Comparison of ENCODE assay signal across 17 cellular contexts in the genomic region with DNA sequence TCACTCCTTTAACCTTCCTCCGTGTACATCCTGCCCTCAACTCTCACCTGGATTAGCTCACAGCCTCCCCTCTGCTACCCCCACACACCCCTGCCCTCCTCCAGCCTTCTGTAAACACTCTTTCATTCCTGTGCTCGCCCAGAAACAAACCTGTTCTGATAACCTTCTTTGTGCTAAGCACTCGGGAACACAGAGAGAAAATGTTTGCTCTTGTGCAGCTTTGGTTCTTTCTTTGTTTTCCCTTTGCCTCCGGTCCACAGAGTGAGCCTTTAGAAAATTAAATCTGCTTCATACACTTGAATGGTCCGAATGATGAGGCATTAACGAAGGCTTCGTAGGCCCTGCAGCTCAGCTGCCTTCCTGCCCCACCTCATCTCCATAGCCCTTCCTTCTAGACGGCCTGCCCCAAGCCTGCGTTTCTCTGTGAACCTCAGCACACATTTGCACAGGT. TPM values are rescaled to one million over a fixed set of nuclear protein-coding genes. Genes with fewer than 3 reads are reported as not detected.
DNase-seq lines count a peak whose midpoint lies in the region; ATAC-seq and TF ChIP-seq lines count a peak whose summit lies in the region.
"Had no signal": no experiment of that assay in that cellular context is flagged by ENCODE, and none has a peak within 500 bp of the region (broad histone marks: within the 10 kb centered on the region; RNA-seq: fewer than 3 reads in every experiment).

No MANE protein-coding gene starts in this region.

- H3K4me3 ChIP-seq in parathyroid adenoma (ENCODE audit: low read depth, low read length) = no peak overlapping the region
- H3K4me3 ChIP-seq: esophagus muscularis mucosa had no signal

- peak overlapping the region; percentile 53 for H2AFZ ChIP-seq in parathyroid adenoma

- no peak overlapping the region for H3K9ac ChIP-seq in parathyroid adenoma
- H3K9ac ChIP-seq: KMS-11 had no signal

- no peaks in the 10 kb centered on the region for H3K4me1 ChIP-seq in parathyroid adenoma
- H3K4me1 ChIP-seq: esophagus muscularis mucosa had no signal

- DNase-seq in DMS53 (lab: John Stamatoyannopoulos, UW) (peak; percentile 85), NCI-H345 treated with DMSO at 0.1 percent for 48 hours (lab: John Stamatoyannopoulos, UW; ENCODE audit: unreplicated experiment) (peak; percentile 4), iPS-NIHi7 (ENCODE audit: extremely low spot score) (peak; percentile 14), NCI-H1105 treated with DMSO at 0.1 percent for 48 hours (lab: John Stamatoyannopoulos, UW) (no peak), iPS-NIHi11 (ENCODE audit: low spot score) (no peak), T-cell (no peak)
- DNase-seq: activated B cell treated with CpG ODN at 0.5 μM for 24 hours, activated gamma-delta T cell, glutamatergic neuron, kidney glomerular epithelial cell, NCI-H1694, NCI-H82 had no signal

- POLR2A ChIA-PET in T-cell (lab: Charles Lee) = no interaction called here

- peaks cover 0 to 2% (median 0%) of the 10 kb centered on the region in 3 donors for H3K9me3 Mint-ChIP-seq in T-cell

- H3K36me3 Mint-ChIP-seq in T-cell = no peaks in the 10 kb centered on the region

- no peak for TF ChIP-seq CTCF in parathyroid adenoma (IDR thresholded peaks at IDR 0.05)

- H3K9me3 ChIP-seq in parathyroid adenoma (ENCODE audit: control insufficient read depth, low read length) = no peaks in the 10 kb centered on the region

- H3K27ac Mint-ChIP-seq in T-cell = no peak overlapping the region
- H3K27ac Mint-ChIP-seq: activated B cell treated with CpG ODN at 0.5 μM for 24 hours; stimulated activated naive CD8-positive, alpha-beta T cell treated with anti-CD3 and anti-CD28 coated beads, Interleukin-15, Interleukin-2, amounts not matched to agents 100 ng/mL and 50 ng/mL, for 24 hours had no signal

- H3K27me3 Mint-ChIP-seq in T-cell = no peaks in the 10 kb centered on the region
- H3K27me3 Mint-ChIP-seq: activated B cell treated with CpG ODN at 0.5 μM for 24 hours; stimulated activated naive CD8-positive, alpha-beta T cell treated with anti-CD3 and anti-CD28 coated beads, Interleukin-15, Interleukin-2, amounts not matched to agents 100 ng/mL and 50 ng/mL, for 24 hours had no signal

- no peaks in the 10 kb centered on the region for H3K4me1 Mint-ChIP-seq in T-cell
- H3K4me1 Mint-ChIP-seq: activated B cell treated with CpG ODN at 0.5 μM for 24 hours had no signal

- CTCF ChIA-PET in T-cell (lab: Charles Lee) = interaction anchor here in 1 of 2 donors (1.0 to 1.5 kb wide), 2 partner anchors 11 to 131 kb away, joined by 3 to 4 read pairs; no protein-coding TSS in a partner anchor

- ATAC-seq in HG02973 (IDR thresholded peaks at IDR 0.05; ENCODE audit: unreplicated experiment) (no peak), T-cell (replicated peaks in 1 of 4) (no peak)

- H3K27me3 ChIP-seq in parathyroid adenoma (ENCODE audit: control insufficient read depth, insufficient read depth, low read length) = no peaks in the 10 kb centered on the region
- H3K27me3 ChIP-seq: esophagus muscularis mucosa had no signal

- H3K4me3 Mint-ChIP-seq in T-cell = no peak overlapping the region
- H3K4me3 Mint-ChIP-seq: activated B cell treated with CpG ODN at 0.5 μM for 24 hours; stimulated activated naive CD8-positive, alpha-beta T cell treated with anti-CD3 and anti-CD28 coated beads, Interleukin-15, Interleukin-2, amounts not matched to agents 100 ng/mL and 50 ng/mL, for 24 hours had no signal

- H3K4me2 ChIP-seq in parathyroid adenoma (ENCODE audit: low read length) = no peak overlapping the region
- H3K4me2 ChIP-seq: KMS-11 had no signal

- no peaks in the 10 kb centered on the region for H3K79me2 ChIP-seq in parathyroid adenoma

- H3K27ac ChIP-seq in parathyroid adenoma = no peak overlapping the region
- H3K27ac ChIP-seq: esophagus muscularis mucosa, KMS-11 had no signal

- H3K36me3 ChIP-seq in parathyroid adenoma (ENCODE audit: control insufficient read depth, insufficient read depth, low read length) = no peaks in the 10 kb centered on the region
- H3K36me3 ChIP-seq: esophagus muscularis mucosa had no signal

RNA-seq across cellular contexts. Expression of a gene that starts 6.6 kb away (rescaled TPM):
- total RNA-seq in T-cell = 10 to 100 TPM; 60.1 to 73.8 (median 68.0) TPM

Comparison
In these comparisons a context has a peak if more than half of its experiments do, and no peak if none do; other contexts are left out.
1. DNase-seq: peak in DMS53 (single experiment), NCI-H345 treated with DMSO at 0.1 percent for 48 hours (single experiment) and iPS-NIHi7 (single experiment); none in NCI-H1105 treated with DMSO at 0.1 percent for 48 hours (single experiment), iPS-NIHi11 (single experiment) and T-cell (0 of 34).